Comparison of ENCODE assay signal across 9 cellular contexts in genomic region chr17:42403150-42403549, GRCh38. TPM values are rescaled to one million over a fixed set of nuclear protein-coding genes. Genes with fewer than 3 reads are reported as not detected.
DNase-seq lines count a peak whose midpoint lies in the region; ATAC-seq, FAIRE-seq and TF ChIP-seq lines count a peak whose summit lies in the region.
"Had no signal": no experiment of that assay in that cellular context is flagged by ENCODE, and none has a peak within 500 bp of the region (broad histone marks: within the 10 kb centered on the region; RNA-seq: fewer than 3 reads in every experiment).

No MANE protein-coding gene starts in this region.

- BruUV-seq in Panc1 (replicated peaks; lab: Mats Ljungman, UMichigan): no TSS peak
- BruUV-seq in GM12878 (replicated peaks; lab: Mats Ljungman, UMichigan): no TSS peak

- H3K4me1 ChIP-seq in Panc1 (ENCODE audit: control insufficient read depth, insufficient read depth, low read length): peaks cover 62% of the 10 kb centered on the region
- H3K4me1 ChIP-seq in GM12878 (ENCODE audit: control insufficient read depth, insufficient read depth, low read length): no peaks in the 10 kb centered on the region; the same call in 1 of the 2 replicates
- peaks cover 34 to 49% of the 10 kb centered on the region in 2 donors for H3K4me1 ChIP-seq in gastrocnemius medialis
- H3K4me1 ChIP-seq in CD4-positive, alpha-beta memory T cell (ENCODE audit: insufficient read depth, low read length): peaks cover 15% of the 10 kb centered on the region

- H3K4me3 ChIP-seq in Panc1 (ENCODE audit: low read depth in 2 of 2, low read length in 2 of 2) (no peak overlapping the region), GM12878 (no peak overlapping the region), gastrocnemius medialis (no peak overlapping the region)
- no peak overlapping the region for H3K4me3 ChIP-seq in CD4-positive, alpha-beta memory T cell (ENCODE audit: low read length in 2 of 2)

- H3K4me3 Mint-ChIP-seq in CD4-positive, alpha-beta memory T cell: no peak overlapping the region

- H3K9ac ChIP-seq in GM12878 (ENCODE audit: control insufficient read depth, insufficient read depth, low read length): no peak overlapping the region

- peak; percentile 58 for DNase-seq in GM19238 (ENCODE audit: insufficient read length, low spot score)
- DNase-seq in Panc1 (ENCODE audit: low read depth, low spot score): no peak
- no peak for DNase-seq in GM12878 (ENCODE audit: low read depth, low spot score)
- no peak for DNase-seq in gastrocnemius medialis
- no peak for DNase-seq in CD4-positive, alpha-beta memory T cell
- no peak for DNase-seq in islet precursor cell
- DNase-seq in AG08396 (ENCODE audit: low spot score): no peak

- peak overlapping the region in 1 of 7 donors; percentile 55 for H3K27ac Mint-ChIP-seq in CD4-positive, alpha-beta memory T cell

- peaks cover 16 to 27% (median 19%) of the 10 kb centered on the region in 4 donors for H3K4me1 Mint-ChIP-seq in CD4-positive, alpha-beta memory T cell

- no peaks in the 10 kb centered on the region for H3K9me3 ChIP-seq in Panc1 (ENCODE audit: control insufficient read depth, insufficient read depth, low read depth, low read length)
- H3K9me3 ChIP-seq in GM12878 (replicated peaks; ENCODE audit: control insufficient read depth, insufficient read depth, low read length): no peaks in the 10 kb centered on the region
- H3K9me3 ChIP-seq in gastrocnemius medialis: no peaks in the 10 kb centered on the region
- no peaks in the 10 kb centered on the region for H3K9me3 ChIP-seq in CD4-positive, alpha-beta memory T cell (ENCODE audit: control insufficient read depth in 1 of 2, low read length in 2 of 2)

- no peak for FAIRE-seq in GM12878 (lab: Jason Lieb, UNC)
- FAIRE-seq: endothelial cell of umbilical vein had no signal

- H3K27me3 Mint-ChIP-seq in CD4-positive, alpha-beta memory T cell: no peaks in the 10 kb centered on the region

- no peaks in the 10 kb centered on the region for H3K27me3 ChIP-seq in Panc1 (ENCODE audit: control insufficient read depth, insufficient read depth, low read length)
- H3K27me3 ChIP-seq in GM12878 (replicated peaks in 1 of 2; ENCODE audit: control insufficient read depth in 2 of 2, insufficient read depth in 2 of 2, low read length in 1 of 2): no peaks in the 10 kb centered on the region
- no peaks in the 10 kb centered on the region for H3K27me3 ChIP-seq in gastrocnemius medialis
- H3K27me3 ChIP-seq in CD4-positive, alpha-beta memory T cell (ENCODE audit: insufficient read depth, low read length): no peaks in the 10 kb centered on the region

- TF ChIP-seq CTCF in Panc1 (IDR thresholded peaks at IDR 0.05) (peak; percentile 29; the same call in 1 of the 2 replicates), GM12878 (IDR thresholded peaks at IDR 0.05 in 2 of 3, conservative IDR thresholded peaks at IDR 0.05 in 1 of 3; ENCODE audit: control insufficient read depth in 2 of 3, extremely low read depth in 1 of 3, insufficient read depth in 1 of 3, low read depth in 3 of 3, low read length in 3 of 3) (peak; percentile 58 to 81 (median 63); a peak in 5 of 6 replicates), gastrocnemius medialis (IDR thresholded peaks at IDR 0.05 in 4 of 5, conservative IDR thresholded peaks at IDR 0.05 in 1 of 5) (no peak)

- H3K36me3 ChIP-seq in Panc1 (ENCODE audit: control insufficient read depth, insufficient read depth, low read length) (no peaks in the 10 kb centered on the region), GM12878 (ENCODE audit: control insufficient read depth in 2 of 2, insufficient read depth in 2 of 2, low read length in 1 of 2) (no peaks in the 10 kb centered on the region), gastrocnemius medialis (peaks cover 0 to 13% of the 10 kb centered on the region in 2 donors)
- H3K36me3 ChIP-seq in CD4-positive, alpha-beta memory T cell (ENCODE audit: insufficient read depth, low read length): no peaks in the 10 kb centered on the region

- POLR2A ChIA-PET in Panc1 (lab: Charles Lee) (interaction anchor here (0.5 to 0.7 kb wide), 2 partner anchors 44 to 54 kb away, joined by 3 to 6 read pairs; no protein-coding TSS in a partner anchor), GM12878 (lab: Charles Lee) (interaction anchor here (0.6 to 2.0 kb wide), 13 partner anchors 10 to 215 kb away, joined by 3 to 7 read pairs (median 4); partner anchors contain the start of gene STAT3)
- POLR2A ChIA-PET in CD4-positive, alpha-beta memory T cell (lab: Charles Lee; ENCODE audit: partially characterized antibody): interaction anchor here (0.9 to 2.5 kb wide), 3 partner anchors 14 to 90 kb away, joined by 3 to 12 read pairs (median 3); partner anchors contain the start of gene STAT3

- intact Hi-C loops in Panc1 (cut with micrococcal nuclease; ENCODE audit: unreplicated experiment) (no loop called here), GM12878 (cut with micrococcal nuclease; ENCODE audit: unreplicated experiment) (loop anchor here (10.0 kb wide), 2 partner anchors 178 to 218 kb away; partner anchors contain the start of genes HCRT and KCNH4), gastrocnemius medialis (cut with DNase I; ENCODE audit: low total_unique reads) (no loop called here)
- intact Hi-C loops in CD4-positive, alpha-beta memory T cell (cut with micrococcal nuclease): no loop called here

- H3K27ac ChIP-seq in Panc1 (ENCODE audit: low read length): peak overlapping the region; percentile 78
- H3K27ac ChIP-seq in GM12878 (ENCODE audit: control insufficient read depth, insufficient read depth): no peak overlapping the region
- H3K27ac ChIP-seq in gastrocnemius medialis: peak overlapping the region; percentile 31 to 59 (median 46)
- H3K27ac ChIP-seq in CD4-positive, alpha-beta memory T cell (ENCODE audit: low read depth, low read length): no peak overlapping the region

- no peaks in the 10 kb centered on the region; the same call in 1 of the 2 replicates for H4K20me1 ChIP-seq in GM12878 (ENCODE audit: control insufficient read depth, insufficient read depth)

- H2AFZ ChIP-seq in GM12878 (ENCODE audit: control insufficient read depth, low read depth, low read length): no peak overlapping the region

- no peak for TF ChIP-seq EP300 in GM12878 (IDR thresholded peaks at IDR 0.05; ENCODE audit: borderline replicate concordance in 1 of 2, control insufficient read depth in 1 of 2, low read depth in 2 of 2, low read length in 2 of 2)

- CTCF ChIA-PET in Panc1 (lab: Charles Lee) (interaction anchor here (0.6 kb wide), 1 partner anchor 71 kb away, joined by 5 read pairs; no protein-coding TSS in a partner anchor), GM12878 (lab: Yijun Ruan, JAX) (interaction anchor here (0.6 to 16.2 kb wide), 48 partner anchors 8 to 619 kb away, joined by 3 to 732 read pairs (median 4); partner anchors contain the start of genes GHDC, HCRT, KAT2A and KCNH4)
- CTCF ChIA-PET in CD4-positive, alpha-beta memory T cell (lab: Charles Lee; ENCODE audit: partially characterized antibody): interaction anchor here (0.7 to 15.7 kb wide), 12 partner anchors 11 to 181 kb away, joined by 3 to 504 read pairs (median 4); partner anchors contain the start of gene STAT3

- RAD21 ChIA-PET in GM12878 (lab: Charles Lee; ENCODE audit: unreplicated experiment): interaction anchor here (0.5 to 11.0 kb wide), 29 partner anchors 11 to 469 kb away, joined by 3 to 373 read pairs (median 7); partner anchors contain the start of genes GHDC, KCNH4, STAT3 and STAT5A

- H3K9me3 Mint-ChIP-seq in CD4-positive, alpha-beta memory T cell: peaks cover 0 to 2% (median 0%) of the 10 kb centered on the region in 8 donors

- ATAC-seq in Panc1 (no peak), GM12878 (peak; percentile 81), gastrocnemius medialis (no peak), GM19397 (IDR thresholded peaks at IDR 0.05; ENCODE audit: unreplicated experiment) (no peak)

- peak; percentile 96 for TF ChIP-seq RAD21 in GM12878 (IDR thresholded peaks at IDR 0.05; ENCODE audit: insufficient read depth, low read depth, low read length)

- 34% methylated on average over 6 of the region's 6 CpGs for WGBS in GM12878 (ENCODE audit: insufficient coverage, insufficient replicate concordance, low lambda C conversion rate, missing lambda C conversion rate)

- no peaks in the 10 kb centered on the region for H3K36me3 Mint-ChIP-seq in CD4-positive, alpha-beta memory T cell

- in situ Hi-C loops in Panc1 (cut with HindIII; ENCODE audit: low pct_unique_long_range_greater_than_20kb, low sequenced_read_pairs) (no loop called here), GM12878 (cut with MboI) (loop anchor here (5.0 kb wide), 1 partner anchor 81 kb away; no protein-coding TSS in a partner anchor), gastrocnemius medialis (cut with MboI; ENCODE audit: low sequenced_read_pairs in 4 of 4) (no loop called here)

- TF ChIP-seq POLR2A in GM12878 (IDR thresholded peaks at IDR 0.05; ENCODE audit: low read depth, low read length) (no peak), gastrocnemius medialis (IDR thresholded peaks at IDR 0.05) (no peak)

- SMC1A ChIA-PET in GM12878 (lab: Charles Lee; ENCODE audit: uncharacterized antibody, unreplicated experiment): interaction anchor here (0.7 to 22.3 kb wide), 32 partner anchors 8 to 378 kb away, joined by 3 to 528 read pairs (median 4); partner anchors contain the start of genes GHDC, KCNH4 and STAT3

- H3K4me2 ChIP-seq in GM12878 (ENCODE audit: control insufficient read depth, insufficient read depth): no peak overlapping the region

- no peaks in the 10 kb centered on the region for H3K79me2 ChIP-seq in GM12878 (ENCODE audit: control insufficient read depth, insufficient read depth, low read length)

RNA-seq across cellular contexts. Expression of gene STAT3, which starts 14.9 kb away (rescaled TPM):
- total RNA-seq in Panc1 (2021; ENCODE audit: unreplicated experiment) (287 TPM), GM12878 (2014; rRNA removed) (54.0 and 59.3 TPM in 2 replicates), GM12878 (2014; rRNA removed; fragmentation: Illumina TruSeq; extraction: Trizol) (51.3 and 54.5 TPM in 2 replicates), GM12878 (2021) (82.6 and 86.2 TPM in 2 replicates), gastrocnemius medialis (100 to 1,000 TPM in 3 of 4 donors, 10 to 100 TPM in 1; 88.4 to 203 (median 130) TPM)
- polyA plus RNA-seq in Panc1 (2012; ENCODE audit: insufficient read length): 210 TPM
- 148 and 163 TPM in 2 replicates for total RNA-seq in GM12878 (2013; cell fraction: nucleolus; rRNA removed)
- polyA plus RNA-seq in GM12878 (2011; ENCODE audit: low read depth): 58.9 TPM
- polyA plus RNA-seq in GM12878 (2011; rRNA removed) (63.6 and 74.7 TPM in 2 replicates), GM12878 (2014; fragmentation: Illumina TruSeq; extraction: Trizol) (57.3 and 59.8 TPM in 2 replicates), GM12878 (2014; fragmentation: Nextera tagmentation; extraction: Ambion mirVana) (10 to 100 TPM; 18.4 to 18.9 TPM), GM12878 (2014; rRNA removed) (55.0 and 62.0 TPM in 2 replicates), GM12878 (2016; fragmentation: Nextera tagmentation; extraction: Ambion mirVana) (10 to 100 TPM; 91.1 to 96.4 TPM)
- 75.5 and 84.3 TPM in 2 replicates for polyA plus RNA-seq in GM12878 (2011; cell fraction: cytosol; rRNA removed)
- polyA plus RNA-seq in GM12878 (2011; cell fraction: nucleus; rRNA removed): 78.8 and 87.2 TPM in 2 replicates
- polyA plus RNA-seq in GM12878 (2012): 79.3 and 107 TPM in 2 replicates
- 99.8 and 120 TPM in 2 replicates for polyA minus RNA-seq in GM12878 (2011; rRNA and poly(A)+ RNA removed)
- polyA minus RNA-seq in GM12878 (2011; cell fraction: cytosol; rRNA and poly(A)+ RNA removed): 42.0 and 49.0 TPM in 2 replicates
- polyA minus RNA-seq in GM12878 (2011; cell fraction: nucleus; rRNA and poly(A)+ RNA removed): 42.8 and 58.9 TPM in 2 replicates
- total RNA-seq in CD4-positive, alpha-beta memory T cell: 100 to 1,000 TPM; 129 to 131 TPM
- polyA plus RNA-seq in CD4-positive, alpha-beta memory T cell: 100 to 1,000 TPM; 103 to 147 TPM

RNA-seq across cellular contexts. Expression of gene CAVIN1, which starts 19.9 kb away (rescaled TPM):
- total RNA-seq in Panc1 (2021; ENCODE audit: unreplicated experiment): 315 TPM
- 283 TPM for polyA plus RNA-seq in Panc1 (2012; ENCODE audit: insufficient read length)
- 0.15 TPM in 1 of 2 replicates, not detected in the other for total RNA-seq in GM12878 (2013; cell fraction: nucleolus; rRNA removed)
- total RNA-seq in GM12878 (2014; rRNA removed): 0.27 and 0.40 TPM in 2 replicates
- total RNA-seq in GM12878 (2014; rRNA removed; fragmentation: Illumina TruSeq; extraction: Trizol): 0.18 and 0.40 TPM in 2 replicates
- total RNA-seq in GM12878 (2021): 0.93 and 1.1 TPM in 2 replicates
- 0.72 TPM for polyA plus RNA-seq in GM12878 (2011; ENCODE audit: low read depth)
- 0.04 and 0.07 TPM in 2 replicates for polyA plus RNA-seq in GM12878 (2011; rRNA removed)
- 0.01 and 0.05 TPM in 2 replicates for polyA plus RNA-seq in GM12878 (2011; cell fraction: cytosol; rRNA removed)
- polyA plus RNA-seq in GM12878 (2011; cell fraction: nucleus; rRNA removed): not detected in 2 replicates
- 1.5 and 2.4 TPM in 2 replicates for polyA plus RNA-seq in GM12878 (2012)
- polyA plus RNA-seq in GM12878 (2014; fragmentation: Illumina TruSeq; extraction: Trizol): 0.22 and 0.34 TPM in 2 replicates
- under 1 TPM; 0.03 to 0.05 TPM for polyA plus RNA-seq in GM12878 (2014; fragmentation: Nextera tagmentation; extraction: Ambion mirVana)
- polyA plus RNA-seq in GM12878 (2014; rRNA removed): 0.39 and 0.67 TPM in 2 replicates
- polyA plus RNA-seq in GM12878 (2016; fragmentation: Nextera tagmentation; extraction: Ambion mirVana): under 1 TPM; 0.30 to 0.40 TPM
- not detected in 2 replicates for polyA minus RNA-seq in GM12878 (2011; rRNA and poly(A)+ RNA removed)
- 0.53 and 1.7 TPM in 2 replicates for polyA minus RNA-seq in GM12878 (2011; cell fraction: cytosol; rRNA and poly(A)+ RNA removed)
- 0.29 TPM in 1 of 2 replicates, not detected in the other for polyA minus RNA-seq in GM12878 (2011; cell fraction: nucleus; rRNA and poly(A)+ RNA removed)
- 100 to 1,000 TPM in 3 of 4 donors, 10 to 100 TPM in 1; 64.9 to 137 (median 125) TPM for total RNA-seq in gastrocnemius medialis
- total RNA-seq in CD4-positive, alpha-beta memory T cell: under 1 TPM; 0.52 to 0.61 TPM
- polyA plus RNA-seq in CD4-positive, alpha-beta memory T cell: 1 to 10 TPM in 1 of 2 donors, not detected in 1; 1.5 TPM

RNA-seq across cellular contexts. Expression of gene ATP6V0A1, which starts 55.5 kb away (rescaled TPM):
- total RNA-seq in Panc1 (2021; ENCODE audit: unreplicated experiment) (53.4 TPM), GM12878 (2014; rRNA removed) (26.2 and 32.9 TPM in 2 replicates), GM12878 (2014; rRNA removed; fragmentation: Illumina TruSeq; extraction: Trizol) (21.8 and 23.4 TPM in 2 replicates), GM12878 (2021) (42.6 and 50.3 TPM in 2 replicates), gastrocnemius medialis (100 to 1,000 TPM in 2 of 4 donors, 10 to 100 TPM in 2; 65.3 to 138 (median 95.3) TPM)
- polyA plus RNA-seq in Panc1 (2012; ENCODE audit: insufficient read length): 42.5 TPM
- 478 and 487 TPM in 2 replicates for total RNA-seq in GM12878 (2013; cell fraction: nucleolus; rRNA removed)
- polyA plus RNA-seq in GM12878 (2011; ENCODE audit: low read depth): 27.2 TPM
- polyA plus RNA-seq in GM12878 (2011; rRNA removed) (56.1 and 76.6 TPM in 2 replicates), GM12878 (2014; fragmentation: Illumina TruSeq; extraction: Trizol) (43.1 and 63.1 TPM in 2 replicates), GM12878 (2014; fragmentation: Nextera tagmentation; extraction: Ambion mirVana) (1 to 10 TPM; 3.0 to 6.4 TPM), GM12878 (2014; rRNA removed) (35.0 and 38.5 TPM in 2 replicates), GM12878 (2016; fragmentation: Nextera tagmentation; extraction: Ambion mirVana) (10 to 100 TPM; 28.3 to 33.4 TPM)
- 87.3 and 102 TPM in 2 replicates for polyA plus RNA-seq in GM12878 (2011; cell fraction: cytosol; rRNA removed)
- 272 and 292 TPM in 2 replicates for polyA plus RNA-seq in GM12878 (2011; cell fraction: nucleus; rRNA removed)
- 35.2 and 37.5 TPM in 2 replicates for polyA plus RNA-seq in GM12878 (2012)
- 170 and 189 TPM in 2 replicates for polyA minus RNA-seq in GM12878 (2011; rRNA and poly(A)+ RNA removed)
- 27.9 and 53.3 TPM in 2 replicates for polyA minus RNA-seq in GM12878 (2011; cell fraction: cytosol; rRNA and poly(A)+ RNA removed)
- 149 and 228 TPM in 2 replicates for polyA minus RNA-seq in GM12878 (2011; cell fraction: nucleus; rRNA and poly(A)+ RNA removed)
- total RNA-seq in CD4-positive, alpha-beta memory T cell: 10 to 100 TPM; 13.1 to 15.9 TPM
- polyA plus RNA-seq in CD4-positive, alpha-beta memory T cell: 1 to 10 TPM; 3.9 to 6.4 TPM

Comparison
In these comparisons a context has a peak if more than half of its experiments do, and no peak if none do; other contexts are left out.
1. H3K27ac ChIP-seq: peak in Panc1 (single experiment) and gastrocnemius medialis (4 of 4); none in GM12878 (single experiment) and CD4-positive, alpha-beta memory T cell (single experiment).
2. CTCF ChIP-seq: peak in Panc1 (single experiment) and GM12878 (3 of 3); none in gastrocnemius medialis (0 of 5).
3. RNA of gene CAVIN1, which starts 19.9 kb away (total RNA-seq): 315 TPM in Panc1 (single experiment) and 64.9 to 137 TPM in gastrocnemius medialis; 0.52 to 0.61 TPM in CD4-positive, alpha-beta memory T cell and 0.15 to 1.1 TPM in GM12878; every median in the first group is over 10 times any median in the second.